In the genomic region with DNA sequence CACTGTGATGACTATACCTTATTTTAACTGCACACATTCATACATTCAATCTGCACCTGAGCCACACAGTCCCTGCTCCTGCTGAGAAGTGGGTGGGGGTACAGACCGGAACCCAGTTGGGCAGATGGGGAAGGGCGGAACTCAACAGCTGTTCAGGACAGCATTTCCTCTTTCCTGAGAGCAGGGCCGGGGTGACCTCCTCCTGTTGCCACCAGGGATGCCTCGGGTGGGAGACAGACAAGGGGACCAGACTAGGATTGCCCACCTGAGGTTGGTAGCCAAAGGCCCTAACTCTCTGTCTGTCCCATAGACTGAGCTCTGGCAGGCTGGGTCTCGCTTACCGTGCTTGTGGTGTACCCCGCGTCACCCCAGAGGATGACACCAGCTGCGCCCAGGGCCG, we compare ENCODE assay signal across 1 cellular context.
TF ChIP-seq lines count a peak whose summit lies in the region.

No MANE protein-coding gene starts in this region.

TF ChIP-seq in K562, 482 proteins besides CTCF, POLR2A, EP300 and RAD21:
- TF ChIP-seq HNRNPL (IDR thresholded peaks at IDR 0.05; ENCODE audit: low read depth, low read length) = no peak
- TF ChIP-seq TFAP4 (CRISPR knock-in tag; IDR thresholded peaks at IDR 0.05; ENCODE audit: borderline replicate concordance) = 0 out of 2 replicates have a peak, but pooled peaks have one; percentile 16
